Comparison of ENCODE assay signal across 1 cellular context in genomic region chr22:36481393-36482168, GRCh38.
TF ChIP-seq lines count a peak whose summit lies in the region.

Gene TXN2 (minus strand): TSS chr22:36481640. CDS start chr22:36480837, 803 bp downstream.

TF ChIP-seq in HepG2, 621 proteins besides CTCF, POLR2A, EP300 and RAD21 (continued from another document and continues in another):
- peak; percentile 63 for TF ChIP-seq PBX2 (CRISPR knock-in tag; IDR thresholded peaks at IDR 0.05)
- peak; percentile 79; the same call in 1 of the 2 replicates for TF ChIP-seq HOXA5 (CRISPR knock-in tag; IDR thresholded peaks at IDR 0.05)
- TF ChIP-seq TEAD2 (CRISPR knock-in tag; IDR thresholded peaks at IDR 0.05): no peak
- peak; percentile 69; the same call in 1 of the 2 replicates for TF ChIP-seq ZFP91 (CRISPR knock-in tag; IDR thresholded peaks at IDR 0.05; ENCODE audit: borderline replicate concordance)
- peak; percentile 32; the same call in 1 of the 2 replicates for TF ChIP-seq PAXIP1 (CRISPR knock-in tag; conservative IDR thresholded peaks at IDR 0.05)
- no peak for TF ChIP-seq ARHGAP35 (CRISPR knock-in tag; IDR thresholded peaks at IDR 0.05; ENCODE audit: borderline replicate concordance)
- peak; percentile 67; the same call in 1 of the 2 replicates for TF ChIP-seq BATF2 (CRISPR knock-in tag; IDR thresholded peaks at IDR 0.05)
- peak; percentile 83; the same call in 1 of the 2 replicates for TF ChIP-seq YEATS2 (CRISPR knock-in tag; IDR thresholded peaks at IDR 0.05; ENCODE audit: borderline replicate concordance)
- peak; percentile 65 for TF ChIP-seq TEAD3 (CRISPR knock-in tag; optimal IDR thresholded peaks at IDR 0.05; ENCODE audit: borderline replicate concordance)
- TF ChIP-seq HNF4A (CRISPR knock-in tag; IDR thresholded peaks at IDR 0.05): peak; percentile 2; the same call in 1 of the 2 replicates
- peak; percentile 85 for TF ChIP-seq ZNF574 (CRISPR knock-in tag; IDR thresholded peaks at IDR 0.05)
- TF ChIP-seq ZNF512B (CRISPR knock-in tag; IDR thresholded peaks at IDR 0.05; ENCODE audit: borderline replicate concordance): no peak
- TF ChIP-seq FOSL2 (CRISPR knock-in tag; IDR thresholded peaks at IDR 0.05): no peak
- no peak for TF ChIP-seq IKZF4 (CRISPR knock-in tag; IDR thresholded peaks at IDR 0.05; ENCODE audit: borderline replicate concordance, low read depth, not compliant biosample characterization)
- peak; percentile 95 for TF ChIP-seq ATF1 (CRISPR knock-in tag; IDR thresholded peaks at IDR 0.05)
- TF ChIP-seq ASH2L (IDR thresholded peaks at IDR 0.05; ENCODE audit: insufficient read length, low read depth, low read length): peak; percentile 86
- no peak for TF ChIP-seq NFE2L1 (CRISPR knock-in tag; IDR thresholded peaks at IDR 0.05; ENCODE audit: borderline replicate concordance)
- no peak for TF ChIP-seq CEBPZ (IDR thresholded peaks at IDR 0.05; ENCODE audit: low read length)
- peak; percentile 36; the same call in 1 of the 2 replicates for TF ChIP-seq TP53 (CRISPR knock-in tag; conservative IDR thresholded peaks at IDR 0.05)
- peak; percentile 100 for TF ChIP-seq KDM5A (IDR thresholded peaks at IDR 0.05; ENCODE audit: borderline replicate concordance, low read length)
- peak; percentile 88 for TF ChIP-seq MXD4 (CRISPR knock-in tag; IDR thresholded peaks at IDR 0.05)
- 0 out of 2 replicates have a peak, but pooled peaks have one; percentile 53 for TF ChIP-seq TMF1 (CRISPR knock-in tag; IDR thresholded peaks at IDR 0.05; ENCODE audit: low read depth)
- TF ChIP-seq ZNF10 (CRISPR knock-in tag; IDR thresholded peaks at IDR 0.05; ENCODE audit: borderline replicate concordance, low read depth): no peak
- TF ChIP-seq GATAD2A (CRISPR knock-in tag; IDR thresholded peaks at IDR 0.05): no peak; the same call in 1 of the 2 replicates
- peak; percentile 94 for TF ChIP-seq PTBP1 (IDR thresholded peaks at IDR 0.05; ENCODE audit: low read depth, low read length, poor library complexity, severe bottlenecking)
- peak; percentile 96 for TF ChIP-seq AGO1 (IDR thresholded peaks at IDR 0.05; ENCODE audit: low read depth, low read length, poor library complexity, severe bottlenecking)
- peak; percentile 75; the same call in 1 of the 3 replicates for TF ChIP-seq MXI1 (IDR thresholded peaks at IDR 0.05; ENCODE audit: borderline replicate concordance, low read depth, low read length)
- peak; percentile 47; the same call in 1 of the 2 replicates for TF ChIP-seq MED1 (CRISPR knock-in tag; IDR thresholded peaks at IDR 0.05)
- peak; percentile 86; the same call in 1 of the 2 replicates for TF ChIP-seq SIN3A (IDR thresholded peaks at IDR 0.05; ENCODE audit: borderline replicate concordance, low read depth, low read length)
- TF ChIP-seq HIVEP1 (CRISPR knock-in tag; IDR thresholded peaks at IDR 0.05): peak; percentile 58
- TF ChIP-seq KLF6 (CRISPR knock-in tag; IDR thresholded peaks at IDR 0.05): peak; percentile 77; the same call in 1 of the 2 replicates
- TF ChIP-seq ZNF362 (CRISPR knock-in tag; IDR thresholded peaks at IDR 0.05; ENCODE audit: borderline replicate concordance): peak; percentile 99
- peak; percentile 52 for TF ChIP-seq DRAP1 (CRISPR knock-in tag; IDR thresholded peaks at IDR 0.05)
- TF ChIP-seq ERF (CRISPR knock-in tag; IDR thresholded peaks at IDR 0.05): peak; percentile 53; the same call in 1 of the 2 replicates
- peak; percentile 78; the same call in 1 of the 2 replicates for TF ChIP-seq ZNF710 (CRISPR knock-in tag; IDR thresholded peaks at IDR 0.05; ENCODE audit: borderline replicate concordance)
- TF ChIP-seq CREM (IDR thresholded peaks at IDR 0.05): peak; percentile 97
- TF ChIP-seq CREM (CRISPR knock-in tag; IDR thresholded peaks at IDR 0.05): peak; percentile 76
- no peak for TF ChIP-seq ZNF530 (CRISPR knock-in tag; IDR thresholded peaks at IDR 0.05; ENCODE audit: low read depth)
- peak; percentile 79 for TF ChIP-seq RBM22 (optimal IDR thresholded peaks at IDR 0.05; ENCODE audit: low read length)
- TF ChIP-seq SOX5 (CRISPR knock-in tag; IDR thresholded peaks at IDR 0.05; ENCODE audit: borderline replicate concordance): 0 out of 2 replicates have a peak, but pooled peaks have one; percentile 8
